ENCODE assay signal across 9 cellular contexts in the genomic region with DNA sequence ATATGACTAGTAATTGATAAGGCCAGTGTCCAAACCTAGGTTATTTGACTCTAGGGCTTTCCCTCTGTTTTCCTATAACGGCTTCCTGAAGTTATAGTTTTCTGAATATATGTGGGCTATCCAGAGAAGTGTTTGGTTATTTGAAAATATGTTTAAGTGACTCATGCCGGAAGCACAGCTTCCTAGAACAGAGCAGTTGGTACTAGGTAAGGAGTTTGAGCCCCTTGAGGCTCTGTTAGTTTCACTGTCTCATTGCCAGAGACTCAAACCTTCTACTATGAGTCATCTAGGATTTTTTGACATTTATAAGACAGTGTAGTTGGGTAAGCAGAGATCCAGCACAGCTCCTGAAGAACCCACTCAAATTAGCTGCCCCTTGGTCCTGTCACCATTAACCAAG. TPM values are rescaled to one million over a fixed set of nuclear protein-coding genes. Genes with fewer than 3 reads are reported as not detected.
DNase-seq lines count a peak whose midpoint lies in the region; ATAC-seq lines count a peak whose summit lies in the region.
"Had no signal": no experiment of that assay in that cellular context is flagged by ENCODE, and none has a peak within 500 bp of the region (broad histone marks: within the 10 kb centered on the region; RNA-seq: fewer than 3 reads in every experiment).

No MANE protein-coding gene starts in this region.

- H3K9me3 Mint-ChIP-seq in activated T-helper 1 cell treated with anti-CD3 and anti-CD28 coated beads, Interleukin-12 subunit alpha, Interleukin-12 subunit beta, Interleukin-2, Interleukin-4 antibody, amounts not matched to agents 30 ng/mL and 10 ng/mL and 1 ng/mL, durations not matched to agents 14 hours and 24 hours and 36 hours, result no peaks in the 10 kb centered on the region
- no peaks in the 10 kb centered on the region for H3K9me3 Mint-ChIP-seq in stimulated activated naive B cell treated with anti-CD40 and anti-IgM and Interleukin-4, amounts not matched to agents 10 μg/mL and 1 μg/mL and 100 μg/mL, for 72 hours

- peak overlapping the region; percentile 35 for H3K4me3 Mint-ChIP-seq in activated T-helper 1 cell treated with anti-CD3 and anti-CD28 coated beads, Interleukin-12 subunit alpha, Interleukin-12 subunit beta, Interleukin-2, Interleukin-4 antibody, amounts not matched to agents 30 ng/mL and 10 ng/mL and 1 ng/mL, durations not matched to agents 14 hours and 24 hours and 36 hours
- no peak overlapping the region for H3K4me3 Mint-ChIP-seq in stimulated activated naive B cell treated with anti-CD40 and anti-IgM and Interleukin-4, amounts not matched to agents 10 μg/mL and 1 μg/mL and 100 μg/mL, for 72 hours

- intact Hi-C loops in activated T-helper 1 cell treated with anti-CD3 and anti-CD28 coated beads, Interleukin-12 subunit alpha, Interleukin-12 subunit beta, Interleukin-2, Interleukin-4 antibody, amounts not matched to agents 30 ng/mL and 10 ng/mL and 1 ng/mL, durations not matched to agents 14 hours and 24 hours and 36 hours (cut with micrococcal nuclease), result loop anchor here (1.0 to 10.0 kb wide), 19 partner anchors 27 to 1781 kb away; a partner anchor contains a TSS

- peaks cover 29% of the 10 kb centered on the region for H3K36me3 Mint-ChIP-seq in activated T-helper 1 cell treated with anti-CD3 and anti-CD28 coated beads, Interleukin-12 subunit alpha, Interleukin-12 subunit beta, Interleukin-2, Interleukin-4 antibody, amounts not matched to agents 30 ng/mL and 10 ng/mL and 1 ng/mL, durations not matched to agents 14 hours and 24 hours and 36 hours (ENCODE audit: low read depth)
- no peaks in the 10 kb centered on the region for H3K36me3 Mint-ChIP-seq in stimulated activated naive B cell treated with anti-CD40 and anti-IgM and Interleukin-4, amounts not matched to agents 10 μg/mL and 1 μg/mL and 100 μg/mL, for 72 hours

- ATAC-seq in HG03066 (IDR thresholded peaks at IDR 0.05; ENCODE audit: low read depth, unreplicated experiment), result peak; percentile 97
- peak; percentile 72 to 98 for ATAC-seq in stimulated activated naive B cell treated with anti-CD40 and anti-IgM and Interleukin-4, amounts not matched to agents 10 μg/mL and 1 μg/mL and 100 μg/mL, for 72 hours (replicated peaks)
- ATAC-seq: upper lobe of right lung had no signal

- no peaks in the 10 kb centered on the region for H3K27me3 Mint-ChIP-seq in activated T-helper 1 cell treated with anti-CD3 and anti-CD28 coated beads, Interleukin-12 subunit alpha, Interleukin-12 subunit beta, Interleukin-2, Interleukin-4 antibody, amounts not matched to agents 30 ng/mL and 10 ng/mL and 1 ng/mL, durations not matched to agents 14 hours and 24 hours and 36 hours (ENCODE audit: insufficient read depth)
- no peaks in the 10 kb centered on the region for H3K27me3 Mint-ChIP-seq in stimulated activated naive B cell treated with anti-CD40 and anti-IgM and Interleukin-4, amounts not matched to agents 10 μg/mL and 1 μg/mL and 100 μg/mL, for 72 hours

- H3K4me1 Mint-ChIP-seq in activated T-helper 1 cell treated with anti-CD3 and anti-CD28 coated beads, Interleukin-12 subunit alpha, Interleukin-12 subunit beta, Interleukin-2, Interleukin-4 antibody, amounts not matched to agents 30 ng/mL and 10 ng/mL and 1 ng/mL, durations not matched to agents 14 hours and 24 hours and 36 hours (ENCODE audit: low read depth), result peaks cover 96% of the 10 kb centered on the region
- peaks cover 0 to 3% of the 10 kb centered on the region in 2 donors for H3K4me1 Mint-ChIP-seq in stimulated activated naive B cell treated with anti-CD40 and anti-IgM and Interleukin-4, amounts not matched to agents 10 μg/mL and 1 μg/mL and 100 μg/mL, for 72 hours

- DNase-seq in activated T-cell treated with anti-CD3 and anti-CD28 coated beads for 24 hours (ENCODE audit: low read depth), result peak; percentile 6
- no peak for DNase-seq in activated T-cell treated with anti-CD3 and anti-CD28 coated beads for 4 hours
- DNase-seq in activated T-helper 1 cell treated with anti-CD3 and anti-CD28 coated beads, Interleukin-12 subunit alpha, Interleukin-12 subunit beta, Interleukin-2, Interleukin-4 antibody, amounts not matched to agents 30 ng/mL and 10 ng/mL and 1 ng/mL, durations not matched to agents 14 hours and 24 hours and 36 hours (ENCODE audit: low spot score), result peak; percentile 30
- DNase-seq in stimulated activated naive B cell treated with anti-CD40 and anti-IgM and Interleukin-4, amounts not matched to agents 10 μg/mL and 1 μg/mL and 100 μg/mL, for 72 hours, result peak; percentile 1
- DNase-seq in occipital lobe (lab: John Stamatoyannopoulos, UW), result no peak
- no peak for DNase-seq in dedifferentiated amniotic fluid mesenchymal stem cell (ENCODE audit: extremely low spot score)
- DNase-seq in activated CD4-positive, CD25-positive, alpha-beta regulatory T cell treated with anti-CD3 and anti-CD28 coated beads, Interleukin-2, amount 50 U/mL, for 72 hours, result no peak
- DNase-seq: upper lobe of right lung had no signal

- H3K27ac Mint-ChIP-seq in activated T-helper 1 cell treated with anti-CD3 and anti-CD28 coated beads, Interleukin-12 subunit alpha, Interleukin-12 subunit beta, Interleukin-2, Interleukin-4 antibody, amounts not matched to agents 30 ng/mL and 10 ng/mL and 1 ng/mL, durations not matched to agents 14 hours and 24 hours and 36 hours, result peak overlapping the region; percentile 70
- H3K27ac Mint-ChIP-seq in stimulated activated naive B cell treated with anti-CD40 and anti-IgM and Interleukin-4, amounts not matched to agents 10 μg/mL and 1 μg/mL and 100 μg/mL, for 72 hours, result no peak overlapping the region

RNA-seq across cellular contexts. Expression of a gene that starts 27.1 kb away (rescaled TPM):
- 1.1 and 1.4 TPM in 2 replicates for total RNA-seq in activated T-helper 1 cell treated with anti-CD3 and anti-CD28 coated beads, Interleukin-12 subunit alpha, Interleukin-12 subunit beta, Interleukin-2, Interleukin-4 antibody, amounts not matched to agents 30 ng/mL and 10 ng/mL and 1 ng/mL, durations not matched to agents 14 hours and 24 hours and 36 hours
- 12.8 TPM for total RNA-seq in occipital lobe

RNA-seq across cellular contexts. Expression of a gene that starts 27.1 kb away (rescaled TPM):
- 24.2 and 25.0 TPM in 2 replicates for total RNA-seq in activated T-helper 1 cell treated with anti-CD3 and anti-CD28 coated beads, Interleukin-12 subunit alpha, Interleukin-12 subunit beta, Interleukin-2, Interleukin-4 antibody, amounts not matched to agents 30 ng/mL and 10 ng/mL and 1 ng/mL, durations not matched to agents 14 hours and 24 hours and 36 hours
- total RNA-seq in occipital lobe, result 35.2 TPM

Comparison
In these comparisons a context has a peak if more than half of its experiments do, and no peak if none do; other contexts are left out.
1. DNase-seq: peak in activated T-cell treated with anti-CD3 and anti-CD28 coated beads for 24 hours (single experiment), activated T-helper 1 cell treated with anti-CD3 and anti-CD28 coated beads, Interleukin-12 subunit alpha, Interleukin-12 subunit beta, Interleukin-2, Interleukin-4 antibody, amounts not matched to agents 30 ng/mL and 10 ng/mL and 1 ng/mL, durations not matched to agents 14 hours and 24 hours and 36 hours (single experiment) and stimulated activated naive B cell treated with anti-CD40 and anti-IgM and Interleukin-4, amounts not matched to agents 10 μg/mL and 1 μg/mL and 100 μg/mL, for 72 hours (single experiment); none in activated T-cell treated with anti-CD3 and anti-CD28 coated beads for 4 hours (single experiment), occipital lobe (single experiment), dedifferentiated amniotic fluid mesenchymal stem cell (single experiment) and activated CD4-positive, CD25-positive, alpha-beta regulatory T cell treated with anti-CD3 and anti-CD28 coated beads, Interleukin-2, amount 50 U/mL, for 72 hours (single experiment).